Comparison of ENCODE assay signal across 10 cellular contexts in genomic region chr1:200363200-200363933, GRCh38. TPM values are rescaled to one million over a fixed set of nuclear protein-coding genes. Genes with fewer than 3 reads are reported as not detected.
DNase-seq lines count a peak whose midpoint lies in the region; ATAC-seq and TF ChIP-seq lines count a peak whose summit lies in the region.
"Had no signal": no experiment of that assay in that cellular context is flagged by ENCODE, and none has a peak within 500 bp of the region (broad histone marks: within the 10 kb centered on the region; RNA-seq: fewer than 3 reads in every experiment).

No MANE protein-coding gene starts in this region.

- intact Hi-C loops in PC-9 (cut with micrococcal nuclease; ENCODE audit: unreplicated experiment), result loop anchor here (10.0 kb wide), 1 partner anchor 1229 kb away; no protein-coding TSS in a partner anchor

- CTCF ChIA-PET in PC-9 (lab: Charles Lee), result interaction anchor here (0.9 kb wide), 1 partner anchor 120 kb away, joined by 3 read pairs; no protein-coding TSS in a partner anchor

- peak overlapping the region; percentile 57 for H3K4me2 ChIP-seq in PC-9

- H3K4me3 ChIP-seq in PC-9, result no peak overlapping the region
- H3K4me3 ChIP-seq: cardiac muscle cell had no signal

- DNase-seq in ELR (ENCODE audit: low read depth) (peak; percentile 62), PC-9 (peak in 1 of 2 experiments; percentile 67), EL (no peak), T-helper 2 cell (no peak), RKO (ENCODE audit: low spot score) (no peak)
- DNase-seq: activated CD4-positive, alpha-beta T cell treated with anti-CD3 and anti-CD28 coated beads for 36 hours had no signal

- H2AFZ ChIP-seq in PC-9, result no peak overlapping the region

- no peak for TF ChIP-seq CTCF in PC-9 (conservative IDR thresholded peaks at IDR 0.05)

- H3K36me3 ChIP-seq in PC-9 (ENCODE audit: low read depth), result no peaks in the 10 kb centered on the region
- H3K36me3 ChIP-seq: cardiac muscle cell had no signal

- H3K27ac ChIP-seq in PC-9, result peak overlapping the region; percentile 86
- H3K27ac ChIP-seq in layer of hippocampus (ENCODE audit: low read depth, low read length), result peak overlapping the region; percentile 74
- H3K27ac ChIP-seq: cardiac muscle cell had no signal

- H3K9me3 ChIP-seq in PC-9 (ENCODE audit: insufficient read depth, low read depth), result no peaks in the 10 kb centered on the region; the same call in 1 of the 2 replicates

- peaks cover 30% of the 10 kb centered on the region for H3K4me1 ChIP-seq in PC-9 (replicated peaks; ENCODE audit: insufficient read depth)

- H3K9me2 ChIP-seq in PC-9 (ENCODE audit: insufficient read depth), result no peaks in the 10 kb centered on the region

- no peaks in the 10 kb centered on the region for H4K20me1 ChIP-seq in PC-9 (ENCODE audit: insufficient read depth)

- H3K79me2 ChIP-seq in PC-9 (ENCODE audit: low read depth), result no peaks in the 10 kb centered on the region

- POLR2A ChIA-PET in PC-9 (lab: Charles Lee; ENCODE audit: unreplicated experiment), result interaction anchor here (0.6 to 0.7 kb wide), 5 partner anchors 8 to 1971 kb away, joined by 3 to 12 read pairs (median 5); no protein-coding TSS in a partner anchor

- ATAC-seq in HG02852 (IDR thresholded peaks at IDR 0.05; ENCODE audit: unreplicated experiment) (peak; percentile 52), HG02588 (IDR thresholded peaks at IDR 0.05; ENCODE audit: unreplicated experiment) (no peak)
- ATAC-seq: activated CD4-positive, alpha-beta T cell treated with anti-CD3 and anti-CD28 coated beads for 36 hours had no signal

- H3K27me3 ChIP-seq in PC-9 (ENCODE audit: insufficient read depth, low read depth) (no peaks in the 10 kb centered on the region), layer of hippocampus (ENCODE audit: control insufficient read depth, insufficient read depth, low read length) (no peaks in the 10 kb centered on the region)
- H3K27me3 ChIP-seq: cardiac muscle cell had no signal

- no peaks in the 10 kb centered on the region for H3F3A ChIP-seq in PC-9 (ENCODE audit: insufficient read depth, low read depth)

- no TSS peak for BruUV-seq in PC-9 (replicated peaks; lab: Mats Ljungman, UMichigan)

RNA-seq across cellular contexts. Expression of gene ZNF281, which starts 46.5 kb away (rescaled TPM):
- total RNA-seq in PC-9 (2021), result 14.8 and 18.8 TPM in 2 replicates
